Comparison of ENCODE assay signal across 10 cellular contexts in genomic region chr20:31966991-31967655, GRCh38. TPM values are rescaled to one million over a fixed set of nuclear protein-coding genes. Genes with fewer than 3 reads are reported as not detected.
DNase-seq lines count a peak whose midpoint lies in the region; ATAC-seq and TF ChIP-seq lines count a peak whose summit lies in the region.
"Had no signal": no experiment of that assay in that cellular context is flagged by ENCODE, and none has a peak within 500 bp of the region (broad histone marks: within the 10 kb centered on the region; RNA-seq: fewer than 3 reads in every experiment).

No MANE protein-coding gene starts in this region.

- peaks cover 0 to 90% (median 50%) of the 10 kb centered on the region in 3 donors for H3K27me3 ChIP-seq in stomach

- peak overlapping the region; percentile 72 to 76 for H3K4me3 Mint-ChIP-seq in activated T-cell treated with anti-CD3 and anti-CD28 coated beads, Interleukin-2, amount 50 U/mL, for 72 hours
- peak overlapping the region; percentile 64 for H3K4me3 Mint-ChIP-seq in endothelial cell (ENCODE audit: unreplicated experiment)
- H3K4me3 Mint-ChIP-seq in stimulated activated effector memory CD8-positive, alpha-beta T cell treated with anti-CD3 and anti-CD28 coated beads, Interleukin-12 subunit alpha, Interleukin-12 subunit beta, amount 100 ng/mL, for 72 hours = peak overlapping the region; percentile 72

- H3K9me3 ChIP-seq in stomach = no peaks in the 10 kb centered on the region

- DNase-seq in activated T-cell treated with anti-CD3 and anti-CD28 coated beads, Interleukin-2, amount 50 U/mL, for 72 hours = no peak
- DNase-seq in activated T-cell treated with anti-CD3 and anti-CD28 coated beads, Interleukin-2, amount 50 U/mL, for 1 hour = no peak
- DNase-seq in NCI-H82 (lab: John Stamatoyannopoulos, UW) (peak; percentile 79), endothelial cell (ENCODE audit: low spot score) (no peak), hippocampal formation (lab: John Stamatoyannopoulos, UW) (no peak), stomach (no peak), NCI-H2196 treated with DMSO at 0.1 percent for 48 hours (lab: John Stamatoyannopoulos, UW; ENCODE audit: unreplicated experiment) (no peak)
- no peak for DNase-seq in stimulated activated effector memory CD8-positive, alpha-beta T cell treated with anti-CD3 and anti-CD28 coated beads, Interleukin-12 subunit alpha, Interleukin-12 subunit beta, amount 100 ng/mL, for 72 hours (ENCODE audit: low spot score in 2 of 2)
- DNase-seq: HCEC 1CT had no signal

- no peaks in the 10 kb centered on the region for H3K36me3 ChIP-seq in stomach

- no peak for TF ChIP-seq POLR2A in stomach (IDR thresholded peaks at IDR 0.05)

- H3K27ac Mint-ChIP-seq in activated T-cell treated with anti-CD3 and anti-CD28 coated beads, Interleukin-2, amount 50 U/mL, for 72 hours = no peak overlapping the region
- H3K27ac Mint-ChIP-seq in endothelial cell (ENCODE audit: unreplicated experiment) = no peak overlapping the region
- no peak overlapping the region for H3K27ac Mint-ChIP-seq in stimulated activated effector memory CD8-positive, alpha-beta T cell treated with anti-CD3 and anti-CD28 coated beads, Interleukin-12 subunit alpha, Interleukin-12 subunit beta, amount 100 ng/mL, for 72 hours

- H3K9me3 Mint-ChIP-seq in activated T-cell treated with anti-CD3 and anti-CD28 coated beads, Interleukin-2, amount 50 U/mL, for 72 hours = no peaks in the 10 kb centered on the region
- no peaks in the 10 kb centered on the region for H3K9me3 Mint-ChIP-seq in endothelial cell (ENCODE audit: unreplicated experiment)
- no peaks in the 10 kb centered on the region for H3K9me3 Mint-ChIP-seq in stimulated activated effector memory CD8-positive, alpha-beta T cell treated with anti-CD3 and anti-CD28 coated beads, Interleukin-12 subunit alpha, Interleukin-12 subunit beta, amount 100 ng/mL, for 72 hours

- no peak for TF ChIP-seq CTCF in endothelial cell (IDR thresholded peaks at IDR 0.05; ENCODE audit: unreplicated experiment)
- no peak for TF ChIP-seq CTCF in stomach (IDR thresholded peaks at IDR 0.05)

- intact Hi-C loops in stomach (cut with DNase I; ENCODE audit: low total_unique reads) = no loop called here

- H3K4me1 Mint-ChIP-seq in activated T-cell treated with anti-CD3 and anti-CD28 coated beads, Interleukin-2, amount 50 U/mL, for 72 hours (ENCODE audit: low read depth) = peaks cover 10% of the 10 kb centered on the region
- H3K4me1 Mint-ChIP-seq in endothelial cell (ENCODE audit: unreplicated experiment) = peaks cover 7% of the 10 kb centered on the region
- peaks cover 14% of the 10 kb centered on the region for H3K4me1 Mint-ChIP-seq in stimulated activated effector memory CD8-positive, alpha-beta T cell treated with anti-CD3 and anti-CD28 coated beads, Interleukin-12 subunit alpha, Interleukin-12 subunit beta, amount 100 ng/mL, for 72 hours

- H3K4me1 ChIP-seq in stomach = peaks cover 0 to 13% (median 8%) of the 10 kb centered on the region in 4 donors

- 9 to 14% (median 11%) methylated on average over 5 of the region's 5 CpGs for WGBS in stomach, 5 donors

- ATAC-seq in activated T-cell treated with anti-CD3 and anti-CD28 coated beads, Interleukin-2, amount 50 U/mL, for 72 hours (replicated peaks in 1 of 2) = no peak
- no peak for ATAC-seq in stimulated activated effector memory CD8-positive, alpha-beta T cell treated with anti-CD3 and anti-CD28 coated beads, Interleukin-12 subunit alpha, Interleukin-12 subunit beta, amount 100 ng/mL, for 72 hours

- TF ChIP-seq EP300 in stomach (IDR thresholded peaks at IDR 0.05) = no peak

- H3K27ac ChIP-seq in stomach = no peak overlapping the region

- no peak overlapping the region for H3K4me3 ChIP-seq in stomach

- H3K36me3 Mint-ChIP-seq in activated T-cell treated with anti-CD3 and anti-CD28 coated beads, Interleukin-2, amount 50 U/mL, for 72 hours (ENCODE audit: insufficient read depth in 2 of 2) = peaks cover 0 to 1% of the 10 kb centered on the region in 2 donors
- H3K36me3 Mint-ChIP-seq in endothelial cell (ENCODE audit: low read depth, unreplicated experiment) = no peaks in the 10 kb centered on the region
- no peaks in the 10 kb centered on the region for H3K36me3 Mint-ChIP-seq in stimulated activated effector memory CD8-positive, alpha-beta T cell treated with anti-CD3 and anti-CD28 coated beads, Interleukin-12 subunit alpha, Interleukin-12 subunit beta, amount 100 ng/mL, for 72 hours

- peaks cover 43% of the 10 kb centered on the region for H3K27me3 Mint-ChIP-seq in activated T-cell treated with anti-CD3 and anti-CD28 coated beads, Interleukin-2, amount 50 U/mL, for 72 hours (ENCODE audit: low read depth)
- H3K27me3 Mint-ChIP-seq in endothelial cell (ENCODE audit: unreplicated experiment) = peaks cover 5% of the 10 kb centered on the region

RNA-seq across cellular contexts. Expression of gene XKR7, which starts 0.8 kb away (rescaled TPM):
- not detected for total RNA-seq in activated T-cell treated with anti-CD3 and anti-CD28 coated beads, Interleukin-2, amount 50 U/mL, for 72 hours
- total RNA-seq in endothelial cell (ENCODE audit: unreplicated experiment) (0.23 TPM), stomach (under 1 TPM in 3 of 5 donors, not detected in 2; under 0.01 to 0.58 (median 0.37) TPM)
- under 1 TPM in 1 of 3 donors, not detected in 2; 0.06 TPM for polyA plus RNA-seq in stomach
- total RNA-seq: OCI-LY7 had no signal

RNA-seq across cellular contexts. Expression of gene PDRG1, which starts 15.3 kb away (rescaled TPM):
- 10 to 100 TPM; 13.1 to 19.3 TPM for total RNA-seq in activated T-cell treated with anti-CD3 and anti-CD28 coated beads, Interleukin-2, amount 50 U/mL, for 72 hours
- total RNA-seq in endothelial cell (ENCODE audit: unreplicated experiment) (21.2 TPM), stomach (1 to 10 TPM in 3 of 5 donors, under 1 TPM in 1, not detected in 1; 0.58 to 2.8 (median 1.7) TPM)
- 10 to 100 TPM; 14.0 to 18.6 (median 14.1) TPM for polyA plus RNA-seq in stomach

RNA-seq across cellular contexts. Expression of gene CCM2L, which starts 43.1 kb away (rescaled TPM):
- total RNA-seq in activated T-cell treated with anti-CD3 and anti-CD28 coated beads, Interleukin-2, amount 50 U/mL, for 72 hours = not detected
- total RNA-seq in endothelial cell (ENCODE audit: unreplicated experiment) (27.2 TPM), stomach (1 to 10 TPM in 1 of 5 donors, under 1 TPM in 2, not detected in 2; 0.45 to 4.4 (median 0.72) TPM)
- polyA plus RNA-seq in stomach = 1 to 10 TPM; 1.9 to 2.7 (median 2.3) TPM
